Comparison of ENCODE assay signal across 8 cellular contexts in genomic region chr5:157026789-157027424, GRCh38. TPM values are rescaled to one million over a fixed set of nuclear protein-coding genes. Genes with fewer than 3 reads are reported as not detected.
A peak's percentile ranks its signal among the peaks of the same experiment; 100 is the strongest.
DNase-seq lines count a peak whose midpoint lies in the region; ATAC-seq and TF ChIP-seq lines count a peak whose summit lies in the region.

No MANE protein-coding gene starts in this region.

- H3K27ac Mint-ChIP-seq in activated CD4-positive, alpha-beta T cell treated with anti-CD3 and anti-CD28 coated beads, Interleukin-2, amount 10 ng/mL, durations not matched to agents 24 days and 14 days = peak overlapping the region; percentile 91

- no peaks in the 10 kb centered on the region for H3K27me3 ChIP-seq in vagina

- H3K27ac ChIP-seq in vagina = no peak overlapping the region

- no peaks in the 10 kb centered on the region for H3K4me1 ChIP-seq in vagina

- H3K27me3 Mint-ChIP-seq in activated CD4-positive, alpha-beta T cell treated with anti-CD3 and anti-CD28 coated beads, Interleukin-2, amount 10 ng/mL, durations not matched to agents 24 days and 14 days = peaks cover 2% of the 10 kb centered on the region

- peak overlapping the region; percentile 26 for H3K4me3 Mint-ChIP-seq in activated CD4-positive, alpha-beta T cell treated with anti-CD3 and anti-CD28 coated beads, Interleukin-2, amount 10 ng/mL, durations not matched to agents 24 days and 14 days

- TF ChIP-seq CTCF in retinal pigment epithelial cell (conservative IDR thresholded peaks at IDR 0.05; ENCODE audit: low read depth, low read length) (peak; percentile 59), vagina (IDR thresholded peaks at IDR 0.05) (no peak)

- DNase-seq in activated CD4-positive, alpha-beta T cell treated with anti-CD3 and anti-CD28 coated beads, Interleukin-2, amount 10 ng/mL, durations not matched to agents 24 days and 14 days = peak; percentile 71
- no peak for DNase-seq in activated CD4-positive, alpha-beta T cell treated with anti-CD3 and anti-CD28 coated beads, Interleukin-2, amount 50 U/mL, for 4 hours
- DNase-seq in NCI-H2107 (lab: John Stamatoyannopoulos, UW) (peak; percentile 24), cerebellar cortex (ENCODE audit: low spot score) (peak; percentile 2), retinal pigment epithelial cell (ENCODE audit: low read depth) (no peak), midbrain (lab: John Stamatoyannopoulos, UW) (no peak), vagina (ENCODE audit: extremely low spot score in 2 of 2) (no peak)

- no peaks in the 10 kb centered on the region for H3K36me3 ChIP-seq in vagina

- H3K9me3 Mint-ChIP-seq in activated CD4-positive, alpha-beta T cell treated with anti-CD3 and anti-CD28 coated beads, Interleukin-2, amount 10 ng/mL, durations not matched to agents 24 days and 14 days = peaks cover 7% of the 10 kb centered on the region

- intact Hi-C loops in activated CD4-positive, alpha-beta T cell treated with anti-CD3 and anti-CD28 coated beads, Interleukin-2, amount 10 ng/mL, durations not matched to agents 24 days and 14 days (cut with micrococcal nuclease) = loop anchor here (5.0 to 10.0 kb wide), 5 partner anchors 190 to 575 kb away; partner anchors contain the start of gene NIPAL4
- intact Hi-C loops in vagina (cut with DNase I) = no loop called here

- ATAC-seq in GM21528 (IDR thresholded peaks at IDR 0.05; ENCODE audit: low FRiP score, unreplicated experiment) = no peak

- H3K4me3 ChIP-seq in retinal pigment epithelial cell (ENCODE audit: low read length) = no peak overlapping the region
- no peak overlapping the region for H3K4me3 ChIP-seq in vagina

- TF ChIP-seq POLR2A in vagina (IDR thresholded peaks at IDR 0.05) = no peak

- peaks cover 81% of the 10 kb centered on the region for H3K4me1 Mint-ChIP-seq in activated CD4-positive, alpha-beta T cell treated with anti-CD3 and anti-CD28 coated beads, Interleukin-2, amount 10 ng/mL, durations not matched to agents 24 days and 14 days

- peaks cover 37% of the 10 kb centered on the region for H3K36me3 Mint-ChIP-seq in activated CD4-positive, alpha-beta T cell treated with anti-CD3 and anti-CD28 coated beads, Interleukin-2, amount 10 ng/mL, durations not matched to agents 24 days and 14 days (ENCODE audit: low read depth)

- H3K9me3 ChIP-seq in vagina = no peaks in the 10 kb centered on the region

RNA-seq across cellular contexts. Expression of gene HAVCR1, which starts 32.0 kb away (rescaled TPM):
- 1.6 and 2.2 TPM in 2 replicates for total RNA-seq in activated CD4-positive, alpha-beta T cell treated with anti-CD3 and anti-CD28 coated beads, Interleukin-2, amount 10 ng/mL, durations not matched to agents 24 days and 14 days
- total RNA-seq in vagina = not detected

Comparison
In these comparisons a context has a peak if more than half of its experiments do, and no peak if none do; other contexts are left out.
1. DNase-seq: peak in activated CD4-positive, alpha-beta T cell treated with anti-CD3 and anti-CD28 coated beads, Interleukin-2, amount 10 ng/mL, durations not matched to agents 24 days and 14 days (single experiment), NCI-H2107 (single experiment) and cerebellar cortex (single experiment); none in activated CD4-positive, alpha-beta T cell treated with anti-CD3 and anti-CD28 coated beads, Interleukin-2, amount 50 U/mL, for 4 hours (0 of 2), retinal pigment epithelial cell (single experiment), midbrain (single experiment) and vagina (0 of 2).